Comparison of ENCODE assay signal across 27 cellular contexts in genomic region chr5:121974261-121974660, GRCh38. TPM values are rescaled to one million over a fixed set of nuclear protein-coding genes. Genes with fewer than 3 reads are reported as not detected.
DNase-seq lines count a peak whose midpoint lies in the region; ATAC-seq and TF ChIP-seq lines count a peak whose summit lies in the region.
"Had no signal": no experiment of that assay in that cellular context is flagged by ENCODE, and none has a peak within 500 bp of the region (broad histone marks: within the 10 kb centered on the region; RNA-seq: fewer than 3 reads in every experiment).

No MANE protein-coding gene starts in this region.

- peaks cover 12% of the 10 kb centered on the region for H3K4me1 Mint-ChIP-seq in nephron

- no peak overlapping the region for H3K4me3 Mint-ChIP-seq in nephron
- H3K4me3 Mint-ChIP-seq: activated T-cell treated with anti-CD3 and anti-CD28 coated beads, Interleukin-2, amount 50 U/mL, for 24 hours; CD4-positive, alpha-beta T cell; HFFc6; naive thymus-derived CD8-positive, alpha-beta T cell had no signal

- H3K27me3 ChIP-seq in GM23248 (replicated peaks; ENCODE audit: insufficient read depth) (no peaks in the 10 kb centered on the region), SK-N-SH (ENCODE audit: insufficient read depth) (no peaks in the 10 kb centered on the region)
- H3K27me3 ChIP-seq: ovary, right atrium auricular region, vagina had no signal

- no peak overlapping the region for H3K4me2 ChIP-seq in GM23248 (ENCODE audit: unreplicated experiment)
- H3K4me2 ChIP-seq in SK-N-SH, result no peak overlapping the region

- H3K9me2 ChIP-seq in GM23248 (ENCODE audit: insufficient read depth) (no peaks in the 10 kb centered on the region), SK-N-SH (no peaks in the 10 kb centered on the region)

- H2AFZ ChIP-seq in GM23248 (no peak overlapping the region), SK-N-SH (ENCODE audit: low read depth) (no peak overlapping the region)

- POLR2A ChIA-PET in SK-N-SH (lab: Yijun Ruan, JAX), result no interaction called here

- no peak for ATAC-seq in HG02970 (IDR thresholded peaks at IDR 0.05; ENCODE audit: low FRiP score, unreplicated experiment)
- ATAC-seq: activated CD4-positive, CD25-positive, alpha-beta regulatory T cell treated with anti-CD3 and anti-CD28 coated beads, Interleukin-2, amount 50 U/mL, for 24 hours; left colon; naive thymus-derived CD8-positive, alpha-beta T cell had no signal

- H3K4me3 ChIP-seq in GM23248 (no peak overlapping the region), SK-N-SH (ENCODE audit: low read depth in 2 of 2, low read length in 1 of 2) (no peak overlapping the region)
- H3K4me3 ChIP-seq: ovary, right atrium auricular region, vagina had no signal

- H3K36me3 ChIP-seq in GM23248 (ENCODE audit: low read depth) (no peaks in the 10 kb centered on the region; the same call in 1 of the 2 replicates), SK-N-SH (replicated peaks in 1 of 2; ENCODE audit: control insufficient read depth in 1 of 2, insufficient read depth in 2 of 2, low read length in 1 of 2) (peaks cover 14 to 40% of the 10 kb centered on the region in 2 experiments)
- H3K36me3 ChIP-seq: ovary, right atrium auricular region, vagina had no signal

- 95 to 96% methylated on average over 2 of the region's 2 CpGs for WGBS in GM23248 (ENCODE audit: low coverage in 1 of 2, low lambda C conversion rate in 2 of 2, missing lambda C conversion rate in 2 of 2), 2 experiments
- WGBS in SK-N-SH (ENCODE audit: low lambda C conversion rate), result 97% methylated on average over 2 of the region's 2 CpGs

- DNase-seq in GM23248 (peak; percentile 9), amniotic epithelial cell (ENCODE audit: low read depth) (peak; percentile 82), fibroblast of gingiva (ENCODE audit: low read depth) (peak; percentile 54), SK-N-SH (no peak), GM20000 (ENCODE audit: low spot score) (no peak)
- no peak for DNase-seq in activated CD4-positive, alpha-beta T cell treated with anti-CD3 and anti-CD28 coated beads for 4 hours
- DNase-seq: activated naive CD4-positive, alpha-beta T cell; activated T-cell treated with anti-CD3 and anti-CD28 coated beads, Interleukin-2, amount 50 U/mL, for 24 hours; amygdala; CD4-positive, alpha-beta T cell; central memory CD4-positive, alpha-beta T cell; erythroblast; HFFc6; Karpas-422; left colon; naive thymus-derived CD8-positive, alpha-beta T cell; NCI-H187 treated with DMSO at 0.1 percent for 48 hours; NCI-H345; NCI-H82; ovary; stimulated activated CD4-positive, alpha-beta T cell treated with anti-CD3 and anti-CD28 coated beads, Interleukin-15, amount 100 ng/mL, for 24 hours; substantia nigra had no signal

- peak overlapping the region; percentile 36 to 76 (median 71) for H3K27ac Mint-ChIP-seq in nephron
- H3K27ac Mint-ChIP-seq: activated T-cell treated with anti-CD3 and anti-CD28 coated beads, Interleukin-2, amount 50 U/mL, for 24 hours; CD4-positive, alpha-beta T cell; HFFc6; naive thymus-derived CD8-positive, alpha-beta T cell had no signal

- no peak for TF ChIP-seq CTCF in nephron (IDR thresholded peaks at IDR 0.05; ENCODE audit: unreplicated experiment in 3 of 3)
- no peak for TF ChIP-seq CTCF in SK-N-SH (IDR thresholded peaks at IDR 0.05)
- TF ChIP-seq CTCF in GM20000 (IDR thresholded peaks at IDR 0.05; ENCODE audit: extremely low read depth, missing control alignments), result no peak

- TF ChIP-seq EP300 in SK-N-SH (IDR thresholded peaks at IDR 0.05; ENCODE audit: borderline replicate concordance in 1 of 2, low read depth in 1 of 2, low read length in 1 of 2), result no peak

- H3K9me3 ChIP-seq in GM23248 (ENCODE audit: low read depth) (no peaks in the 10 kb centered on the region), SK-N-SH (no peaks in the 10 kb centered on the region)
- H3K9me3 ChIP-seq: ovary, right atrium auricular region, vagina had no signal

- CTCF ChIA-PET in SK-N-SH (lab: Yijun Ruan, JAX), result interaction anchor here (1.6 kb wide), 1 partner anchor 128 kb away, joined by 5 read pairs; no protein-coding TSS in a partner anchor

- H3K79me2 ChIP-seq in GM23248 (ENCODE audit: insufficient read depth), result peaks cover 68% of the 10 kb centered on the region
- peaks cover 74% of the 10 kb centered on the region for H3K79me2 ChIP-seq in SK-N-SH (ENCODE audit: insufficient read depth)

- H3K36me3 Mint-ChIP-seq in nephron (ENCODE audit: low read depth), result peaks cover 9% of the 10 kb centered on the region

- H3F3A ChIP-seq in GM23248 (ENCODE audit: insufficient read depth), result peaks cover 15% of the 10 kb centered on the region
- H3F3A ChIP-seq in SK-N-SH (replicated peaks; ENCODE audit: insufficient read depth), result peaks cover 19% of the 10 kb centered on the region

- H3K27ac ChIP-seq in GM23248 (no peak overlapping the region), SK-N-SH (ENCODE audit: low read depth in 2 of 2, low read length in 1 of 2) (no peak overlapping the region)
- H3K27ac ChIP-seq: ovary, right atrium auricular region, vagina had no signal

- H3K4me1 ChIP-seq in GM23248 (ENCODE audit: insufficient read depth), result peaks cover 24% of the 10 kb centered on the region
- H3K4me1 ChIP-seq in SK-N-SH (ENCODE audit: control insufficient read depth in 1 of 2, insufficient read depth in 2 of 2, low read depth in 1 of 2, low read length in 1 of 2), result peaks cover 0 to 29% of the 10 kb centered on the region in 2 experiments; a peak in 3 of 4 replicates

- H3K27me3 Mint-ChIP-seq in nephron (ENCODE audit: low read depth), result no peaks in the 10 kb centered on the region
- H3K27me3 Mint-ChIP-seq: activated T-cell treated with anti-CD3 and anti-CD28 coated beads, Interleukin-2, amount 50 U/mL, for 24 hours; CD4-positive, alpha-beta T cell; naive thymus-derived CD8-positive, alpha-beta T cell had no signal

- in situ Hi-C loops in GM23248 (cut with MboI), result loop anchor here (25.0 kb wide), 1 partner anchor 188 kb away; a partner anchor contains a TSS

- H4K20me1 ChIP-seq in GM23248 (ENCODE audit: insufficient read depth) (no peaks in the 10 kb centered on the region), SK-N-SH (ENCODE audit: insufficient read depth) (peaks cover 9% of the 10 kb centered on the region)

- TF ChIP-seq RAD21 in SK-N-SH (IDR thresholded peaks at IDR 0.05; ENCODE audit: low read length), result no peak

- no peaks in the 10 kb centered on the region for H3K9me3 Mint-ChIP-seq in nephron
- H3K9me3 Mint-ChIP-seq: activated T-cell treated with anti-CD3 and anti-CD28 coated beads, Interleukin-2, amount 50 U/mL, for 24 hours; CD4-positive, alpha-beta T cell; HFFc6; naive thymus-derived CD8-positive, alpha-beta T cell had no signal

- H3K9ac ChIP-seq in GM23248 (no peak overlapping the region), SK-N-SH (no peak overlapping the region)

TF ChIP-seq in SK-N-SH, 30 proteins besides CTCF, POLR2A, EP300 and RAD21:
- TF ChIP-seq EZH2phosphoT487 (IDR thresholded peaks at IDR 0.05; ENCODE audit: borderline replicate concordance, low read depth) (no peak), MXI1 (IDR thresholded peaks at IDR 0.05; ENCODE audit: low read depth, low read length) (no peak), FOXJ3 (CRISPR knock-in tag; IDR thresholded peaks at IDR 0.05) (no peak), RFX5 (IDR thresholded peaks at IDR 0.05; ENCODE audit: low read length) (no peak), ZBTB33 (IDR thresholded peaks at IDR 0.05; ENCODE audit: borderline replicate concordance, low read depth) (no peak), ELF1 (IDR thresholded peaks at IDR 0.05) (no peak), FOXM1 (IDR thresholded peaks at IDR 0.05; ENCODE audit: low read depth) (no peak), TAF1 (IDR thresholded peaks at IDR 0.05; ENCODE audit: borderline replicate concordance, low read depth, low read length) (no peak), MEF2A (IDR thresholded peaks at IDR 0.05; ENCODE audit: borderline replicate concordance, low read depth) (no peak), SMC3 (IDR thresholded peaks at IDR 0.05; ENCODE audit: low read depth, low read length) (no peak), POLR2AphosphoS5 (IDR thresholded peaks at IDR 0.05; ENCODE audit: low read depth, low read length) (no peak)
- TF ChIP-seq, protein P1, sequence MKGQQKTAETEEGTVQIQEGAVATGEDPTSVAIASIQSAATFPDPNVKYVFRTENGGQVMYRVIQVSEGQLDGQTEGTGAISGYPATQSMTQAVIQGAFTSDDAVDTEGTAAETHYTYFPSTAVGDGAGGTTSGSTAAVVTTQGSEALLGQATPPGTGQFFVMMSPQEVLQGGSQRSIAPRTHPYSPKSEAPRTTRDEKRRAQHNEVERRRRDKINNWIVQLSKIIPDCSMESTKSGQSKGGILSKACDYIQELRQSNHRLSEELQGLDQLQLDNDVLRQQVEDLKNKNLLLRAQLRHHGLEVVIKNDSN (IDR thresholded peaks at IDR 0.05; ENCODE audit: borderline replicate concordance, low read depth), result no peak
- TF ChIP-seq, protein P2, sequence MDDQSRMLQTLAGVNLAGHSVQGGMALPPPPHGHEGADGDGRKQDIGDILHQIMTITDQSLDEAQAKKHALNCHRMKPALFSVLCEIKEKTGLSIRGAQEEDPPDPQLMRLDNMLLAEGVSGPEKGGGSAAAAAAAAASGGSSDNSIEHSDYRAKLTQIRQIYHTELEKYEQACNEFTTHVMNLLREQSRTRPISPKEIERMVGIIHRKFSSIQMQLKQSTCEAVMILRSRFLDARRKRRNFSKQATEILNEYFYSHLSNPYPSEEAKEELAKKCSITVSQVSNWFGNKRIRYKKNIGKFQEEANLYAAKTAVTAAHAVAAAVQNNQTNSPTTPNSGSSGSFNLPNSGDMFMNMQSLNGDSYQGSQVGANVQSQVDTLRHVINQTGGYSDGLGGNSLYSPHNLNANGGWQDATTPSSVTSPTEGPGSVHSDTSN (IDR thresholded peaks at IDR 0.05), result no peak

RNA-seq across cellular contexts. Expression of gene SRFBP1, which starts 12.5 kb away (rescaled TPM):
- total RNA-seq in GM23248 (2014; rRNA removed; shearing (Covaris generic)), result 9.2 and 10.2 TPM in 2 replicates
- polyA plus RNA-seq in GM23248 (2016; fragmentation: Nextera tagmentation; extraction: Ambion mirVana), result 12.1 and 12.3 TPM in 2 replicates
- polyA plus RNA-seq in SK-N-SH (2012; rRNA removed), result 1.6 and 2.4 TPM in 2 replicates
- 2.6 and 3.5 TPM in 2 replicates for polyA plus RNA-seq in SK-N-SH (2012; cell fraction: cytosol; rRNA removed)
- polyA plus RNA-seq in SK-N-SH (2012; cell fraction: nucleus; rRNA removed), result 1.1 and 2.7 TPM in 2 replicates

Comparison
In these comparisons a context has a peak if more than half of its experiments do, and no peak if none do; other contexts are left out.
1. DNase-seq: peak in GM23248 (single experiment), amniotic epithelial cell (single experiment) and fibroblast of gingiva (single experiment); none in SK-N-SH (single experiment), activated CD4-positive, alpha-beta T cell treated with anti-CD3 and anti-CD28 coated beads for 4 hours (0 of 2) and GM20000 (single experiment).